ENCODE assay signal across 8 cellular contexts in the genomic region with DNA sequence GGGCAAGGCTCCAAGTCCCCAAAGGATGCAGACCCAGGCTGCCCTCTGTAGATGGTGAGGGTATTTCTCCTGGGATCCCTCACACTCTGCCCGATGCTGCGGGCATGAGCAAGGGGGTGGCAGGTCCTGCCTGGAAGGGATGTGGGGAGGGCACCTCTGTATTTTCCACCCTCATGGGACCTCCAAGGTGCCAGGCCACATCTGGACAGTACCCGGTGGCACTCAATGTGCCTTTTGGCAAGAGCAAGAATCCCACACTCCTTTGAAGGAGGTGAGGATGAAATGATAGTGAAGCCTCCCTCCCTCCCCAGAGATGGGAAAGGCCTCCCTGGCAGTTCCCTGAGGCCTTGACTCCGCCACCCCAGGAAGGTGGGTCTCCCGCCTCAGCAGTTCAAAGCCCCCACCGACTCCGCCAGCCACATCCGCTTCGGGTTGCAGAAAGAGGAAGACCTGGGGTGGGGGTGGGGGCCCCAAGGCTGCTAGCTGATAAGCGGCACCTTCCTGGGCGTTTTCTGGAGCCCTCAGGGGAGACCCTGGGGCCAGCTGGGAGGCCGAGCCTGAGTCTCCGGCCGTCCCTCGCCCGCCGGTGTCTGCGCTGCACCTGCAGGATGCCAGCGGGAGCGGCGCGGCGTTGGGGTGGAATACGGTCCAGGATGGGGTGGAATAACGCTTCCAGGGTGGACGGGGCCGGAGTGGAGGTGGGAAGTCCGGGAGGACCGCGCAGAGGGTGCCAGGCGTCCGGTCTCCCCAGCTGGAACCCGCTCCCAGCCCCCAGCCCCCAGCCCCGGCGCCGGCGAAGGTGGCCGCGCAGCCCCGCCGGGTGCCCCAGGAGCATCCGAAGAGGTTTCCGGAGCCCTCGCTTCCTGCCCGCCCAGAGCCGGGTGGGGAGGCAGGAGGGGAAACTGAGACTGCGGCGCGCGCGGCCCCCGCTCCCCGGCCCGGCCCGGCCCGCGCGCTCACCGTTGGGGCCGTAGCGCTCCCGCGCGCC. TPM values are rescaled to one million over a fixed set of nuclear protein-coding genes. Genes with fewer than 3 reads are reported as not detected.
DNase-seq lines count a peak whose midpoint lies in the region; ATAC-seq and TF ChIP-seq lines count a peak whose summit lies in the region.

No MANE protein-coding gene starts in this region.

- H3K36me3 ChIP-seq in PC-9 (ENCODE audit: low read depth) = no peaks in the 10 kb centered on the region

- peaks cover 31% of the 10 kb centered on the region for H3K36me3 Mint-ChIP-seq in activated CD4-positive, alpha-beta memory T cell treated with anti-CD3 and anti-CD28 coated beads, Interleukin-2, amount 10 ng/mL, durations not matched to agents 7 days and 5 days (ENCODE audit: low read depth)

- H3K4me1 ChIP-seq in PC-9 (replicated peaks; ENCODE audit: insufficient read depth) (peaks cover 25% of the 10 kb centered on the region), foreskin keratinocyte (no peaks in the 10 kb centered on the region)

- H3K4me3 Mint-ChIP-seq in activated CD4-positive, alpha-beta memory T cell treated with anti-CD3 and anti-CD28 coated beads, Interleukin-2, amount 10 ng/mL, durations not matched to agents 7 days and 5 days = peak overlapping the region; percentile 87

- POLR2A ChIA-PET in activated CD4-positive, alpha-beta memory T cell treated with anti-CD3 and anti-CD28 coated beads, Interleukin-2, amount 10 ng/mL, durations not matched to agents 7 days and 5 days (lab: Charles Lee) = interaction anchor here (0.8 to 3.2 kb wide), 9 partner anchors 10 to 253 kb away, joined by 3 to 24 read pairs (median 4); partner anchors contain the start of genes P2RX1 and ZZEF1
- POLR2A ChIA-PET in PC-9 (lab: Charles Lee; ENCODE audit: unreplicated experiment) = no interaction called here

- H4K20me1 ChIP-seq in PC-9 (ENCODE audit: insufficient read depth) = no peaks in the 10 kb centered on the region

- in situ Hi-C loops in KBM-7 (cut with MboI; ENCODE audit: low pct_unique_long_range_greater_than_20kb, low sequenced_read_pairs) = no loop called here

- peak overlapping the region; percentile 81 for H3K27ac Mint-ChIP-seq in activated CD4-positive, alpha-beta memory T cell treated with anti-CD3 and anti-CD28 coated beads, Interleukin-2, amount 10 ng/mL, durations not matched to agents 7 days and 5 days

- H3K27me3 Mint-ChIP-seq in activated CD4-positive, alpha-beta memory T cell treated with anti-CD3 and anti-CD28 coated beads, Interleukin-2, amount 10 ng/mL, durations not matched to agents 7 days and 5 days = peaks cover 3% of the 10 kb centered on the region

- H3F3A ChIP-seq in PC-9 (ENCODE audit: insufficient read depth, low read depth) = peaks cover 30% of the 10 kb centered on the region

- H2AFZ ChIP-seq in PC-9 = no peak overlapping the region

- ATAC-seq in Right ventricle myocardium superior (ENCODE audit: poor library complexity) (no peak), foreskin keratinocyte (no peak)

- H3K9me2 ChIP-seq in PC-9 (ENCODE audit: insufficient read depth) = no peaks in the 10 kb centered on the region

- H3K9me3 Mint-ChIP-seq in activated CD4-positive, alpha-beta memory T cell treated with anti-CD3 and anti-CD28 coated beads, Interleukin-2, amount 10 ng/mL, durations not matched to agents 7 days and 5 days = no peaks in the 10 kb centered on the region

- H3K9me3 ChIP-seq in PC-9 (ENCODE audit: insufficient read depth, low read depth) = no peaks in the 10 kb centered on the region

- no peak overlapping the region for H3K4me2 ChIP-seq in PC-9

- no peaks in the 10 kb centered on the region for H3K79me2 ChIP-seq in PC-9 (ENCODE audit: low read depth)

- TF ChIP-seq CTCF in PC-9 (conservative IDR thresholded peaks at IDR 0.05) (no peak), foreskin keratinocyte (conservative IDR thresholded peaks at IDR 0.05) (no peak)

- H3K27ac ChIP-seq in PC-9 (no peak overlapping the region), foreskin keratinocyte (no peak overlapping the region)

- H3K4me3 ChIP-seq in PC-9 = no peak overlapping the region

- BruUV-seq in PC-9 (replicated peaks; lab: Mats Ljungman, UMichigan) = no TSS peak

- CTCF ChIA-PET in activated CD4-positive, alpha-beta memory T cell treated with anti-CD3 and anti-CD28 coated beads, Interleukin-2, amount 10 ng/mL, durations not matched to agents 7 days and 5 days (lab: Charles Lee) = interaction anchor here (1.9 kb wide), 1 partner anchor 117 kb away, joined by 6 read pairs; the partner anchor contains the start of gene NCBP3
- CTCF ChIA-PET in PC-9 (lab: Charles Lee) = no interaction called here

- H3K4me1 Mint-ChIP-seq in activated CD4-positive, alpha-beta memory T cell treated with anti-CD3 and anti-CD28 coated beads, Interleukin-2, amount 10 ng/mL, durations not matched to agents 7 days and 5 days = peaks cover 56% of the 10 kb centered on the region

- intact Hi-C loops in Right ventricle myocardium superior (cut with DNase I) = no loop called here
- intact Hi-C loops in PC-9 (cut with micrococcal nuclease; ENCODE audit: unreplicated experiment) = no loop called here

- no peaks in the 10 kb centered on the region for H3K27me3 ChIP-seq in PC-9 (ENCODE audit: insufficient read depth, low read depth)
- H3K27me3 ChIP-seq in foreskin keratinocyte = peaks cover 37% of the 10 kb centered on the region

- peak; percentile 50 for DNase-seq in NK-92 treated with Interleukin-12 subunit alpha and Interleukin-12 subunit beta, amount 100 ng/mL, for 24 hours (lab: John Stamatoyannopoulos, UW)
- DNase-seq in NK-92 (lab: John Stamatoyannopoulos, UW; ENCODE audit: unreplicated experiment) (no peak), KBM-7 (peak; percentile 89), Right ventricle myocardium superior (peak; percentile 61), PC-9 (no peak), foreskin keratinocyte (no peak)
- peak; percentile 82 for DNase-seq in activated CD4-positive, alpha-beta memory T cell treated with anti-CD3 and anti-CD28 coated beads, Interleukin-2, amount 10 ng/mL, durations not matched to agents 7 days and 5 days
- peak; percentile 58 to 69 for DNase-seq in stimulated activated CD4-positive, alpha-beta T cell treated with anti-CD3 and anti-CD28 coated beads, Interleukin-2, amount 100 ng/mL, for 24 hours

RNA-seq across cellular contexts. Expression of gene ATP2A3, which starts 0.7 kb away (rescaled TPM):
- 100 to 1,000 TPM; 290 to 291 TPM for total RNA-seq in activated CD4-positive, alpha-beta memory T cell treated with anti-CD3 and anti-CD28 coated beads, Interleukin-2, amount 10 ng/mL, durations not matched to agents 7 days and 5 days
- total RNA-seq in Right ventricle myocardium superior = 6.0 TPM
- total RNA-seq in PC-9 (2021) = 4.4 and 9.6 TPM in 2 replicates
- total RNA-seq in foreskin keratinocyte = 0.28 and 0.68 TPM in 2 replicates
- polyA plus RNA-seq in foreskin keratinocyte = 0.20 and 0.76 TPM in 2 replicates

RNA-seq across cellular contexts. Expression of gene P2RX1, which starts 47.2 kb away (rescaled TPM):
- under 1 TPM; 0.45 to 0.65 TPM for total RNA-seq in activated CD4-positive, alpha-beta memory T cell treated with anti-CD3 and anti-CD28 coated beads, Interleukin-2, amount 10 ng/mL, durations not matched to agents 7 days and 5 days
- total RNA-seq in Right ventricle myocardium superior (0.08 TPM), PC-9 (2021) (not detected in 2 replicates), foreskin keratinocyte (not detected in 2 replicates)
- polyA plus RNA-seq in foreskin keratinocyte = not detected in 2 replicates

Comparison
In these comparisons a context has a peak if more than half of its experiments do, and no peak if none do; other contexts are left out.
1. DNase-seq: peak in NK-92 treated with Interleukin-12 subunit alpha and Interleukin-12 subunit beta, amount 100 ng/mL, for 24 hours (single experiment), KBM-7 (single experiment), activated CD4-positive, alpha-beta memory T cell treated with anti-CD3 and anti-CD28 coated beads, Interleukin-2, amount 10 ng/mL, durations not matched to agents 7 days and 5 days (single experiment), Right ventricle myocardium superior (single experiment) and stimulated activated CD4-positive, alpha-beta T cell treated with anti-CD3 and anti-CD28 coated beads, Interleukin-2, amount 100 ng/mL, for 24 hours (2 of 2); none in NK-92 (single experiment), PC-9 (0 of 2) and foreskin keratinocyte (0 of 2).
2. RNA of gene ATP2A3, which starts 0.7 kb away (total RNA-seq): 290 to 291 TPM in activated CD4-positive, alpha-beta memory T cell treated with anti-CD3 and anti-CD28 coated beads, Interleukin-2, amount 10 ng/mL, durations not matched to agents 7 days and 5 days; 6.0 TPM in Right ventricle myocardium superior (single experiment), 4.4 to 9.6 TPM in PC-9 and 0.28 to 0.68 TPM in foreskin keratinocyte; every median in the first group is over 10 times any median in the second.